21 cellular contexts compared by ENCODE assay signal in genomic region chr6:12537389-12537788, GRCh38.
DNase-seq lines count a peak whose midpoint lies in the region; ATAC-seq and TF ChIP-seq lines count a peak whose summit lies in the region.
"Had no signal": no experiment of that assay in that cellular context is flagged by ENCODE, and none has a peak within 500 bp of the region (broad histone marks: within the 10 kb centered on the region; RNA-seq: fewer than 3 reads in every experiment).

No MANE protein-coding gene starts in this region.

- no peaks in the 10 kb centered on the region for H3K36me3 ChIP-seq in SJSA1
- H3K36me3 ChIP-seq in right lobe of liver = no peaks in the 10 kb centered on the region
- H3K36me3 ChIP-seq: ovary, WERI-Rb-1 had no signal

- intact Hi-C loops in right lobe of liver (cut with DNase I) = no loop called here

- H3K27me3 ChIP-seq in SJSA1 (replicated peaks) = no peaks in the 10 kb centered on the region
- no peaks in the 10 kb centered on the region for H3K27me3 ChIP-seq in right lobe of liver
- H3K27me3 ChIP-seq: ovary had no signal

- H3K27me3 Mint-ChIP-seq in activated naive CD8-positive, alpha-beta T cell treated with anti-CD3 and anti-CD28 coated beads, Interleukin-2, amount 50 U/mL, for 24 hours = peaks cover 4% of the 10 kb centered on the region

- ATAC-seq in right lobe of liver (peak in 3 of 4 donors; percentile 7 to 14 (median 8)), HG02588 (IDR thresholded peaks at IDR 0.05; ENCODE audit: unreplicated experiment) (no peak)
- ATAC-seq in activated naive CD8-positive, alpha-beta T cell treated with anti-CD3 and anti-CD28 coated beads, Interleukin-2, amount 50 U/mL, for 24 hours = no peak
- ATAC-seq: activated T-cell treated with anti-CD3 and anti-CD28 coated beads, Interleukin-2, amount 50 U/mL, for 72 hours had no signal

- H3K9me3 ChIP-seq in SJSA1 (replicated peaks) (no peaks in the 10 kb centered on the region), right lobe of liver (no peaks in the 10 kb centered on the region)
- H3K9me3 ChIP-seq: ovary had no signal

- TF ChIP-seq CTCF in cardiac fibroblast (IDR thresholded peaks at IDR 0.05; ENCODE audit: low read depth, low read length) (no peak), right lobe of liver (IDR thresholded peaks at IDR 0.05) (no peak)

- H3K9me3 Mint-ChIP-seq in activated naive CD8-positive, alpha-beta T cell treated with anti-CD3 and anti-CD28 coated beads, Interleukin-2, amount 50 U/mL, for 24 hours = peaks cover 3% of the 10 kb centered on the region

- TF ChIP-seq POLR2A in right lobe of liver (IDR thresholded peaks at IDR 0.05) = no peak

- peaks cover 42% of the 10 kb centered on the region for H3K4me1 ChIP-seq in SJSA1 (replicated peaks)
- peaks cover 0 to 21% (median 9%) of the 10 kb centered on the region in 4 donors for H3K4me1 ChIP-seq in right lobe of liver

- 51% methylated on average over 5 of the region's 5 CpGs for WGBS in right lobe of liver (ENCODE audit: insufficient coverage, low coverage, low lambda C conversion rate, missing lambda C conversion rate)

- H3K36me3 Mint-ChIP-seq in activated naive CD8-positive, alpha-beta T cell treated with anti-CD3 and anti-CD28 coated beads, Interleukin-2, amount 50 U/mL, for 24 hours (ENCODE audit: low read depth) = no peaks in the 10 kb centered on the region

- H3K4me3 ChIP-seq in SJSA1 = no peak overlapping the region
- H3K4me3 ChIP-seq in cardiac fibroblast (replicated peaks in 1 of 2; ENCODE audit: low read depth in 2 of 2, low read length in 2 of 2) = no peak overlapping the region
- H3K4me3 ChIP-seq in right lobe of liver = no peak overlapping the region
- H3K4me3 ChIP-seq: ovary had no signal

- H3K4me1 Mint-ChIP-seq in activated naive CD8-positive, alpha-beta T cell treated with anti-CD3 and anti-CD28 coated beads, Interleukin-2, amount 50 U/mL, for 24 hours = no peaks in the 10 kb centered on the region
- H3K4me1 Mint-ChIP-seq: nephron progenitor cell had no signal

- peak overlapping the region; percentile 91 for H3K27ac ChIP-seq in SJSA1
- peak overlapping the region in 2 of 3 donors; percentile 67 to 75 for H3K27ac ChIP-seq in right lobe of liver
- H3K27ac ChIP-seq: C4-2B, ovary, WERI-Rb-1 had no signal

- peak; percentile 69 to 77 for DNase-seq in SJSA1 (ENCODE audit: low read depth in 1 of 2, low spot score in 2 of 2)
- peak; percentile 31 to 91 for DNase-seq in cardiac fibroblast (ENCODE audit: low read depth in 2 of 2)
- DNase-seq in right lobe of liver = no peak
- no peak for DNase-seq in activated T-cell treated with anti-CD3 and anti-CD28 coated beads, Interleukin-2, amount 50 U/mL, for 48 hours
- no peak for DNase-seq in activated naive CD8-positive, alpha-beta T cell treated with anti-CD3 and anti-CD28 coated beads, Interleukin-2, amount 50 U/mL, for 24 hours
- no peak for DNase-seq in GDM1 (lab: John Stamatoyannopoulos, UW)
- DNase-seq: activated CD4-positive, alpha-beta T cell treated with anti-CD3 and anti-CD28 coated beads, Interleukin-2, amount 50 U/mL, for 1 hour; activated naive CD4-positive, alpha-beta T cell; activated T-cell treated with anti-CD3 and anti-CD28 coated beads, Interleukin-2, amount 50 U/mL, for 72 hours; amniotic stem cell; HCEC 1CT; KG1; MM.1S; NCI-H1417; NCI-H2081 treated with DMSO at 0.1 percent for 48 hours; nephron progenitor cell; ovary; stimulated activated CD4-positive, alpha-beta T cell treated with anti-CD3 and anti-CD28 coated beads, Interleukin-2, amount 100 ng/mL, for 48 hours; WERI-Rb-1 had no signal

- H3K4me3 Mint-ChIP-seq in activated naive CD8-positive, alpha-beta T cell treated with anti-CD3 and anti-CD28 coated beads, Interleukin-2, amount 50 U/mL, for 24 hours = no peak overlapping the region
- H3K4me3 Mint-ChIP-seq: activated T-cell treated with anti-CD3 and anti-CD28 coated beads, Interleukin-2, amount 50 U/mL, for 72 hours; nephron progenitor cell had no signal

- no peak overlapping the region for H3K27ac Mint-ChIP-seq in activated naive CD8-positive, alpha-beta T cell treated with anti-CD3 and anti-CD28 coated beads, Interleukin-2, amount 50 U/mL, for 24 hours
- H3K27ac Mint-ChIP-seq: activated T-cell treated with anti-CD3 and anti-CD28 coated beads, Interleukin-2, amount 50 U/mL, for 72 hours; nephron progenitor cell had no signal

Comparison
In these comparisons a context has a peak if more than half of its experiments do, and no peak if none do; other contexts are left out.
1. DNase-seq: peak in SJSA1 (2 of 2) and cardiac fibroblast (2 of 2); none in right lobe of liver (0 of 3), activated T-cell treated with anti-CD3 and anti-CD28 coated beads, Interleukin-2, amount 50 U/mL, for 48 hours (0 of 2), activated naive CD8-positive, alpha-beta T cell treated with anti-CD3 and anti-CD28 coated beads, Interleukin-2, amount 50 U/mL, for 24 hours (single experiment) and GDM1 (single experiment).
2. ATAC-seq: peak in right lobe of liver (3 of 4); none in activated naive CD8-positive, alpha-beta T cell treated with anti-CD3 and anti-CD28 coated beads, Interleukin-2, amount 50 U/mL, for 24 hours (single experiment) and HG02588 (single experiment).